In genomic region chr14:20098926-20099770, GRCh38 we compare ENCODE assay signal across 15 cellular contexts. TPM values are rescaled to one million over a fixed set of nuclear protein-coding genes. Genes with fewer than 3 reads are reported as not detected.
"Had no signal": no experiment of that assay in that cellular context is flagged by ENCODE, and none has a peak within 500 bp of the region (broad histone marks: within the 10 kb centered on the region; RNA-seq: fewer than 3 reads in every experiment).

No MANE protein-coding gene starts in this region.

RNA-seq across cellular contexts. Expression of gene OR4K17, which starts 11.4 kb away (rescaled TPM):
- total RNA-seq: stomach, subcutaneous adipose tissue, suprapubic skin, temporal lobe, thoracic aorta, thyroid gland, tibial nerve, transverse colon, upper lobe of left lung, upper lobe of right lung, ureter, urinary bladder, uterus, vagina had no signal
- polyA plus RNA-seq: stomach, urinary bladder had no signal

RNA-seq across cellular contexts. Expression of gene OR4L1, which starts 39.3 kb away (rescaled TPM):
- total RNA-seq: stomach, subcutaneous adipose tissue, suprapubic skin, temporal lobe, thoracic aorta, thyroid gland, tibial nerve, transverse colon, upper lobe of left lung, upper lobe of right lung, ureter, urinary bladder, uterus, vagina had no signal
- polyA plus RNA-seq: stomach, thymus, urinary bladder had no signal

RNA-seq across cellular contexts. Expression of gene OR4N5, which starts 39.5 kb away (rescaled TPM):
- total RNA-seq: stomach, subcutaneous adipose tissue, suprapubic skin, temporal lobe, thoracic aorta, thyroid gland, tibial nerve, transverse colon, upper lobe of left lung, upper lobe of right lung, ureter, urinary bladder, uterus, vagina had no signal
- polyA plus RNA-seq: stomach, urinary bladder had no signal
